In the genomic region with DNA sequence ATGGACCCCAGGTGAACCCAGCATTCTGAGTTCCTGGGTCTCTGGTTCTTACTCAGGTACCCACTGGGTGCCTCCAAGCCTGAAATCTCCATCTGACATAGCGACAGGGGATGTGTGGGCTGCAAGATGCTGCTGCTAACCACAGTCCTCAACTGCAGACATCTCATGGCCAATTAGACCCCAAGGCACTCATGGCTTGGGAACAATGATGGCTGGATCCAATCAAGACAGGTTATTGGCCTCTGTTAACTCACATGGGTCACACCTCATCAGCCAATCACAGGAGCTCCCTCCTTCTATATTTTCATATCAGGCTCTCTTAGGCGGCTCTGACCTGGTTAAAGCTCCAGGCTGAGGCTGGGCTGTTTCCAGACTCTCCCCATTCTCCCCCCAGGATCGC, we compare ENCODE assay signal across 21 cellular contexts. TPM values are rescaled to one million over a fixed set of nuclear protein-coding genes. Genes with fewer than 3 reads are reported as not detected.
A peak's percentile ranks its signal among the peaks of the same experiment; 100 is the strongest.
DNase-seq lines count a peak whose midpoint lies in the region; ATAC-seq, FAIRE-seq and TF ChIP-seq lines count a peak whose summit lies in the region.
"Had no signal": no experiment of that assay in that cellular context is flagged by ENCODE, and none has a peak within 500 bp of the region (broad histone marks: within the 10 kb centered on the region; RNA-seq: fewer than 3 reads in every experiment).

No MANE protein-coding gene starts in this region.

- no peak overlapping the region for H4K8ac ChIP-seq in mesendoderm (ENCODE audit: low read depth, low read length)

- no peak for DNase-seq in HepG2 (ENCODE audit: low spot score)
- no peak for DNase-seq in right lobe of liver
- DNase-seq in SK-N-DZ (ENCODE audit: low spot score): peak; percentile 53
- no peak for DNase-seq in mesendoderm
- no peak for DNase-seq in NCI-H2029 (lab: John Stamatoyannopoulos, UW)
- no peak for DNase-seq in substantia nigra (lab: John Stamatoyannopoulos, UW)
- DNase-seq in NCI-H146 (lab: John Stamatoyannopoulos, UW): no peak
- DNase-seq: effector CD4-positive, alpha-beta T cell; head of caudate nucleus; kidney glomerular epithelial cell; lower lobe of right lung; mucosa of descending colon; MV-4-11; NCI-H1694 treated with DMSO at 0.1 percent for 48 hours; NCI-H69; Peyer's patch; SIG-M5; small intestine; stimulated activated CD4-positive, alpha-beta T cell treated with anti-CD3 and anti-CD28 coated beads, Interleukin-1b, Interleukin-23, amount 100 ng/mL, for 48 hours had no signal

- H4K5ac ChIP-seq in mesendoderm (ENCODE audit: low read length): no peak overlapping the region

- H3K27ac ChIP-seq in HepG2 (ENCODE audit: extremely low read length, insufficient read depth, low read length) (no peak overlapping the region), right lobe of liver (no peak overlapping the region), mesendoderm (ENCODE audit: low read depth, low read length) (no peak overlapping the region), substantia nigra (ENCODE audit: low read depth, low read length, poor library complexity, severe bottlenecking) (no peak overlapping the region)
- H3K27ac ChIP-seq: lower lobe of right lung, Peyer's patch had no signal

- H3K36me3 ChIP-seq in HepG2 (replicated peaks in 1 of 2; ENCODE audit: control insufficient read depth in 1 of 2, insufficient read depth in 2 of 2, low read length in 2 of 2): no peaks in the 10 kb centered on the region
- no peaks in the 10 kb centered on the region for H3K36me3 ChIP-seq in right lobe of liver
- no peaks in the 10 kb centered on the region for H3K36me3 ChIP-seq in mesendoderm (ENCODE audit: control insufficient read depth, insufficient read depth, low read length)
- H3K36me3 ChIP-seq: lower lobe of right lung, Peyer's patch had no signal

- WGBS in HepG2 (ENCODE audit: low lambda C conversion rate): 64% methylated on average over 2 of the region's 3 CpGs
- 67% methylated on average over 1 of the region's 3 CpGs for WGBS in right lobe of liver (ENCODE audit: insufficient coverage, low coverage, low lambda C conversion rate, missing lambda C conversion rate)
- WGBS in mesendoderm (ENCODE audit: extremely low coverage, insufficient coverage, low lambda C conversion rate): no CpG with 5 or more reads among the region's 3 CpGs

- H3K23ac ChIP-seq in mesendoderm (ENCODE audit: low read length): no peak overlapping the region

- CTCF ChIA-PET in HepG2 (lab: Yijun Ruan, JAX; ENCODE audit: low intra/inter-chr PET ratio, low total read pairs): interaction anchor here (1.7 kb wide), 1 partner anchor 60 kb away, joined by 3 read pairs; no protein-coding TSS in a partner anchor

- no peak overlapping the region for H2AFZ ChIP-seq in HepG2 (ENCODE audit: low read length)

- no peaks in the 10 kb centered on the region for H3K27me3 ChIP-seq in HepG2 (ENCODE audit: control insufficient read depth in 1 of 2, insufficient read depth in 2 of 2, low read length in 2 of 2)
- H3K27me3 ChIP-seq in right lobe of liver: peaks cover 0 to 2% of the 10 kb centered on the region in 2 donors
- H3K27me3 ChIP-seq in mesendoderm (ENCODE audit: insufficient read depth, low read length, poor library complexity): no peaks in the 10 kb centered on the region
- H3K27me3 ChIP-seq: Peyer's patch had no signal

- TF ChIP-seq POLR2A in HepG2 (IDR thresholded peaks at IDR 0.05; ENCODE audit: insufficient read depth in 1 of 2, low read depth in 2 of 2, low read length in 2 of 2) (no peak), right lobe of liver (IDR thresholded peaks at IDR 0.05) (no peak)

- H3K4ac ChIP-seq in mesendoderm (ENCODE audit: low read depth, low read length): no peak overlapping the region

- no peak overlapping the region for H2BK120ac ChIP-seq in mesendoderm (ENCODE audit: low read depth, low read length)

- peak overlapping the region; percentile 83 for H3K56ac ChIP-seq in mesendoderm (ENCODE audit: low read length)

- ATAC-seq in HepG2 (no peak), right lobe of liver (no peak), HG03460 (IDR thresholded peaks at IDR 0.05; ENCODE audit: unreplicated experiment) (no peak)
- ATAC-seq: lower lobe of right lung, mucosa of descending colon had no signal

- H2BK5ac ChIP-seq in mesendoderm (ENCODE audit: low read length): no peak overlapping the region

- TF ChIP-seq EP300 in HepG2 (IDR thresholded peaks at IDR 0.05; ENCODE audit: low read depth in 2 of 2, low read length in 2 of 2) (no peak), HepG2 (CRISPR knock-in tag; IDR thresholded peaks at IDR 0.05; ENCODE audit: borderline replicate concordance) (no peak)

- BruUV-seq in HepG2 (replicated peaks; lab: Mats Ljungman, UMichigan): no TSS peak

- H3K9me3 ChIP-seq in HepG2 (ENCODE audit: low read length) (no peaks in the 10 kb centered on the region), right lobe of liver (no peaks in the 10 kb centered on the region)
- H3K9me3 ChIP-seq: lower lobe of right lung, mucosa of descending colon, Peyer's patch had no signal

- H3K18ac ChIP-seq in mesendoderm (ENCODE audit: low read length): no peak overlapping the region

- H3K4me3 ChIP-seq in HepG2 (replicated peaks in 1 of 3; ENCODE audit: insufficient read depth in 1 of 3, low read depth in 2 of 3, low read length in 3 of 3): no peak overlapping the region
- no peak overlapping the region for H3K4me3 ChIP-seq in right lobe of liver
- no peak overlapping the region for H3K4me3 ChIP-seq in mesendoderm (ENCODE audit: low read length)
- H3K4me3 ChIP-seq: lower lobe of right lung, mucosa of descending colon, Peyer's patch had no signal

- in situ Hi-C loops in HepG2 (cut with HindIII; ENCODE audit: extremely low pct_ligation_motif_present, low pct_unique_long_range_greater_than_20kb): loop anchor here (5.0 kb wide), 1 partner anchor 68 kb away; no protein-coding TSS in a partner anchor

- H3K79me2 ChIP-seq in HepG2 (ENCODE audit: insufficient read depth, low read length) (no peaks in the 10 kb centered on the region), mesendoderm (ENCODE audit: control insufficient read depth, insufficient read depth, low read length) (no peaks in the 10 kb centered on the region)

- H3K9ac ChIP-seq in HepG2 (ENCODE audit: insufficient read depth, low read depth, low read length) (no peak overlapping the region), mesendoderm (ENCODE audit: low read length) (no peak overlapping the region)

- no peaks in the 10 kb centered on the region for H4K20me1 ChIP-seq in HepG2 (ENCODE audit: insufficient read depth, low read length)

- H3K79me1 ChIP-seq in mesendoderm (ENCODE audit: low read length): no peaks in the 10 kb centered on the region

- no peak overlapping the region for H2BK15ac ChIP-seq in mesendoderm (replicated peaks; ENCODE audit: low read depth)

- no peak for TF ChIP-seq RAD21 in HepG2 (CRISPR knock-in tag; IDR thresholded peaks at IDR 0.05)

- TF ChIP-seq CTCF in HepG2 (CRISPR knock-in tag; IDR thresholded peaks at IDR 0.05) (no peak), right lobe of liver (IDR thresholded peaks at IDR 0.05) (no peak)

- peaks cover 75% of the 10 kb centered on the region for H3K4me1 ChIP-seq in HepG2 (ENCODE audit: insufficient read depth, low read length)
- peaks cover 0 to 12% (median 5%) of the 10 kb centered on the region in 4 donors for H3K4me1 ChIP-seq in right lobe of liver
- H3K4me1 ChIP-seq in mesendoderm (ENCODE audit: control insufficient read depth, low read depth, low read length): peaks cover 26% of the 10 kb centered on the region

- H2AK5ac ChIP-seq in mesendoderm (ENCODE audit: low read length): peak overlapping the region; percentile 81

- no peak for FAIRE-seq in HepG2 (lab: Jason Lieb, UNC)
- FAIRE-seq: HTR-8/SVneo, small intestine had no signal

- H3K4me2 ChIP-seq in HepG2 (ENCODE audit: low read depth, low read length) (peak overlapping the region; percentile 51; the same call in 1 of the 2 replicates), mesendoderm (ENCODE audit: low read length) (no peak overlapping the region)

- POLR2A ChIA-PET in HepG2 (lab: Yijun Ruan, JAX): interaction anchor here (1.6 kb wide), 1 partner anchor 29 kb away, joined by 4 read pairs; no protein-coding TSS in a partner anchor

- intact Hi-C loops in HepG2 (cut with micrococcal nuclease; ENCODE audit: unreplicated experiment): loop anchor here (5.0 kb wide), 1 partner anchor 42 kb away; no protein-coding TSS in a partner anchor
- intact Hi-C loops in right lobe of liver (cut with DNase I): no loop called here

TF ChIP-seq in HepG2, 621 proteins besides CTCF, POLR2A, EP300 and RAD21 (continues in another document):
- TF ChIP-seq HES4 (CRISPR knock-in tag; IDR thresholded peaks at IDR 0.05; ENCODE audit: borderline replicate concordance): no peak
- peak; percentile 35; the same call in 1 of the 2 replicates for TF ChIP-seq NFYB (CRISPR knock-in tag; IDR thresholded peaks at IDR 0.05)
- 0 out of 2 replicates have a peak, but pooled peaks have one; percentile 29 for TF ChIP-seq CHCHD3 (CRISPR knock-in tag; IDR thresholded peaks at IDR 0.05)

RNA-seq across cellular contexts. Expression of gene CXXC5, which starts 57.0 kb away (rescaled TPM):
- total RNA-seq in HepG2 (2016; rRNA removed; fragmentation: Illumina TruSeq; extraction: Trizol) (30.7 and 33.0 TPM in 2 replicates), right lobe of liver (10 to 100 TPM; 44.5 to 84.9 (median 66.4) TPM)
- total RNA-seq in HepG2 (2016; cell fraction: cytosol; rRNA removed; fragmentation: Illumina TruSeq; extraction: Trizol; ENCODE audit: low read depth): 7.4 and 8.6 TPM in 2 replicates
- total RNA-seq in HepG2 (2016; cell fraction: insoluble cytoplasmic fraction; rRNA removed; fragmentation: Illumina TruSeq; extraction: Trizol): 30.5 and 33.5 TPM in 2 replicates
- total RNA-seq in HepG2 (2016; cell fraction: membrane; rRNA removed; fragmentation: Illumina TruSeq; extraction: Trizol): 32.7 and 37.9 TPM in 2 replicates
- total RNA-seq in HepG2 (2016; cell fraction: nucleus; rRNA removed; fragmentation: Illumina TruSeq; extraction: Trizol): 17.6 and 21.1 TPM in 2 replicates
- 27.9 and 32.3 TPM in 2 replicates for polyA plus RNA-seq in HepG2 (2011; rRNA removed)
- polyA plus RNA-seq in HepG2 (2011; cell fraction: cytosol; rRNA removed): 20.7 and 35.7 TPM in 2 replicates
- polyA plus RNA-seq in HepG2 (2011; cell fraction: nucleus; rRNA removed): 20.0 and 30.1 TPM in 2 replicates
- polyA plus RNA-seq in HepG2 (2012): 21.9 and 26.2 TPM in 2 replicates
- 7.7 and 8.6 TPM in 2 replicates for polyA plus RNA-seq in HepG2 (2016; cell fraction: cytosol; fragmentation: Illumina TruSeq; extraction: Trizol; ENCODE audit: low read depth)
- polyA plus RNA-seq in HepG2 (2016; cell fraction: insoluble cytoplasmic fraction; fragmentation: Illumina TruSeq; extraction: Trizol; ENCODE audit: low read depth): 46.9 and 51.9 TPM in 2 replicates
- 30.1 and 31.3 TPM in 2 replicates for polyA plus RNA-seq in HepG2 (2016; cell fraction: membrane; fragmentation: Illumina TruSeq; extraction: Trizol; ENCODE audit: low read depth)
- polyA plus RNA-seq in HepG2 (2016; cell fraction: nucleus; fragmentation: Illumina TruSeq; extraction: Trizol; ENCODE audit: insufficient read depth, low read depth): 39.0 and 44.0 TPM in 2 replicates
- polyA minus RNA-seq in HepG2 (2011; rRNA and poly(A)+ RNA removed; ENCODE audit: low replicate concordance): 13.2 and 63.5 TPM in 2 replicates
- 26.9 and 37.6 TPM in 2 replicates for polyA minus RNA-seq in HepG2 (2011; cell fraction: cytosol; rRNA and poly(A)+ RNA removed)
- 18.7 and 20.6 TPM in 2 replicates for polyA minus RNA-seq in HepG2 (2011; cell fraction: nucleus; rRNA and poly(A)+ RNA removed)
- polyA plus RNA-seq in SK-N-DZ (2014; cell fraction: cytosol; rRNA removed): 24.9 and 31.1 TPM in 2 replicates
- polyA plus RNA-seq in SK-N-DZ (2014; cell fraction: nucleus; rRNA removed): 15.4 and 23.8 TPM in 2 replicates
- 90.1 TPM for polyA plus RNA-seq in mesendoderm (2013, experiment 1 of 2)
- polyA plus RNA-seq in mesendoderm (2013, experiment 2 of 2): 88.3 TPM
